14 cellular contexts compared by ENCODE assay signal in the genomic region with DNA sequence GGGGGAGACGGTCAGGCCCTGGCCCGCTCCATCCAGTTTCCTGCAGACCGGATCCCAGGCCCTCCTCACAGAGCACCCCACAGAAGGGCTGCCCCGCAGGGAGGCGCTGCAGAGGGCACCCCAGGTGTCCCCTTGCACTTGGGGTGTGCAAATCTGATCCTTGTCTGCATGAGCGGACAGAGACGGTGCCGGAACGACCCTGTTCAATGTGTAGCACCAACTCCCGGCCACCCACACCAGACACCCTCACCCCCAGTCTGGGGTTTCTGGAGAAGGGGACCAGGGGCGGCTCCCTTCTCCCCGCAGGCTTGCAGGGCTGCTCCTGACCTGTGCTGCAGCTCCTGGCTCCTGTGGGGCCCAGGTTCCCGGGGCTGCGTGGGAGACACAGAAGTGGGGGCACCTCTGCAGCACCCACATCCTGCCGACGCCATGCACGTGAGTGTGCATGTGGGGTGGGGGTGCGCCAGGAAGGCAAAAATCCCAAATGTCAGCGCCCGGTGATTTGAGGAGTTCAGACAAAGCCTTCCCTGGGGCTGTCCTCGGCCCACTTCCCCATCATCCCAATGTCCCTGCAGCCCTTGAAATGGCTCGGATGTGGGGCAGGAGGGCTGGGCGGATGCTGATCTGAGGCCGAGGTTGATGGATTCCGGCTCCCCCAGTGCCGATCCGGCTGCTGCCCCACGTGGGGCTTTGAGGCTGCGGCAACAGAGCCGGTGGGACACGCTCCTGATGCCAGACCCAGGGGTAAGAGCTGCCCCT.
DNase-seq lines count a peak whose midpoint lies in the region; ATAC-seq, FAIRE-seq and TF ChIP-seq lines count a peak whose summit lies in the region.
"Had no signal": no experiment of that assay in that cellular context is flagged by ENCODE, and none has a peak within 500 bp of the region (broad histone marks: within the 10 kb centered on the region; RNA-seq: fewer than 3 reads in every experiment).

No MANE protein-coding gene starts in this region.

- H3K36me3 ChIP-seq in Peyer's patch (no peaks in the 10 kb centered on the region), heart left ventricle (no peaks in the 10 kb centered on the region), small intestine (ENCODE audit: control insufficient read depth in 2 of 2, insufficient read depth in 2 of 2, low read length in 2 of 2) (no peaks in the 10 kb centered on the region)
- H3K36me3 ChIP-seq: BLaER1 treated with 17β-estradiol and CSF1 and Interleukin-3, amounts not matched to agents 10 nM and 100 nM had no signal

- ATAC-seq in heart left ventricle, result no peak
- ATAC-seq in HG02759 (IDR thresholded peaks at IDR 0.05; ENCODE audit: unreplicated experiment), result no peak

- TF ChIP-seq POLR2A in Peyer's patch (IDR thresholded peaks at IDR 0.05) (no peak), heart left ventricle (IDR thresholded peaks at IDR 0.05) (no peak)

- H3K9me3 ChIP-seq in Peyer's patch (no peaks in the 10 kb centered on the region), heart left ventricle (no peaks in the 10 kb centered on the region), small intestine (ENCODE audit: control insufficient read depth, low read depth) (no peaks in the 10 kb centered on the region)
- H3K9me3 ChIP-seq: BLaER1 treated with 17β-estradiol and CSF1 and Interleukin-3, amounts not matched to agents 10 nM and 100 nM had no signal

- H3K4me1 ChIP-seq in Peyer's patch (no peaks in the 10 kb centered on the region), heart left ventricle (no peaks in the 10 kb centered on the region), small intestine (ENCODE audit: control insufficient read depth in 2 of 2, insufficient read depth in 1 of 2, low read depth in 1 of 2, low read length in 1 of 2) (no peaks in the 10 kb centered on the region)

- no peak overlapping the region for H3K27ac ChIP-seq in Peyer's patch
- no peak overlapping the region for H3K27ac ChIP-seq in heart left ventricle
- H3K27ac ChIP-seq in small intestine (ENCODE audit: low read depth in 1 of 2, low read length in 1 of 2), result no peak overlapping the region
- H3K27ac ChIP-seq: BLaER1 treated with 17β-estradiol and CSF1 and Interleukin-3, amounts not matched to agents 10 nM and 100 nM; VCaP had no signal

- H3K27me3 ChIP-seq in Peyer's patch, result no peaks in the 10 kb centered on the region
- H3K27me3 ChIP-seq in heart left ventricle, result peaks cover 3 to 82% (median 12%) of the 10 kb centered on the region in 9 donors
- peaks cover 0 to 2% of the 10 kb centered on the region in 2 donors for H3K27me3 ChIP-seq in small intestine (ENCODE audit: control insufficient read depth in 2 of 2, insufficient read depth in 2 of 2, low read length in 2 of 2)

- no peak overlapping the region for H3K4me3 ChIP-seq in Peyer's patch
- H3K4me3 ChIP-seq in heart left ventricle, result no peak overlapping the region
- no peak overlapping the region for H3K4me3 ChIP-seq in small intestine (ENCODE audit: low read depth in 1 of 2, low read length in 2 of 2)
- H3K4me3 ChIP-seq: BLaER1 treated with 17β-estradiol and CSF1 and Interleukin-3, amounts not matched to agents 10 nM and 100 nM had no signal

- intact Hi-C loops in heart left ventricle (cut with DNase I) (no loop called here), posterior vena cava (cut with DNase I) (no loop called here)

- DNase-seq in activated CD4-positive, alpha-beta T cell treated with anti-CD3 and anti-CD28 coated beads for 48 hours, result peak; percentile 0
- DNase-seq in activated CD4-positive, alpha-beta T cell treated with anti-CD3 and anti-CD28 coated beads for 4 hours, result no peak
- DNase-seq in Peyer's patch, result peak in 2 of 3 donors; percentile 21 to 36
- peak in 3 of 5 donors; percentile 11 to 39 (median 11) for DNase-seq in heart left ventricle
- DNase-seq in posterior vena cava (ENCODE audit: low spot score), result peak; percentile 66
- DNase-seq in stimulated activated naive CD4-positive, alpha-beta T cell treated with Interleukin-2 at 50 U/mL for 16 hours (lab: John Stamatoyannopoulos, UW), result no peak
- no peak for DNase-seq in small intestine
- DNase-seq: central memory CD4-positive, alpha-beta T cell; NCI-H187; NCI-H446; NK-92 treated with Interleukin-12 subunit alpha and Interleukin-12 subunit beta, amount 100 ng/mL, for 24 hours had no signal

- WGBS in heart left ventricle, 4 donors, result 71 to 81% (median 76%) methylated on average over 22 to 31 of the region's 31 CpGs
- 79% methylated on average over 28 to 31 of the region's 31 CpGs for WGBS in small intestine, 3 donors

- TF ChIP-seq CTCF in Peyer's patch (IDR thresholded peaks at IDR 0.05) (no peak), heart left ventricle (IDR thresholded peaks at IDR 0.05) (no peak)

- FAIRE-seq in small intestine (lab: Jason Lieb, UNC), result no peak

Comparison
In these comparisons a context has a peak if more than half of its experiments do, and no peak if none do; other contexts are left out.
1. DNase-seq: peak in activated CD4-positive, alpha-beta T cell treated with anti-CD3 and anti-CD28 coated beads for 48 hours (single experiment), Peyer's patch (2 of 3), heart left ventricle (3 of 5) and posterior vena cava (single experiment); none in activated CD4-positive, alpha-beta T cell treated with anti-CD3 and anti-CD28 coated beads for 4 hours (0 of 2), stimulated activated naive CD4-positive, alpha-beta T cell treated with Interleukin-2 at 50 U/mL for 16 hours (single experiment) and small intestine (single experiment).